Comparison of ENCODE assay signal across 8 cellular contexts in the genomic region with DNA sequence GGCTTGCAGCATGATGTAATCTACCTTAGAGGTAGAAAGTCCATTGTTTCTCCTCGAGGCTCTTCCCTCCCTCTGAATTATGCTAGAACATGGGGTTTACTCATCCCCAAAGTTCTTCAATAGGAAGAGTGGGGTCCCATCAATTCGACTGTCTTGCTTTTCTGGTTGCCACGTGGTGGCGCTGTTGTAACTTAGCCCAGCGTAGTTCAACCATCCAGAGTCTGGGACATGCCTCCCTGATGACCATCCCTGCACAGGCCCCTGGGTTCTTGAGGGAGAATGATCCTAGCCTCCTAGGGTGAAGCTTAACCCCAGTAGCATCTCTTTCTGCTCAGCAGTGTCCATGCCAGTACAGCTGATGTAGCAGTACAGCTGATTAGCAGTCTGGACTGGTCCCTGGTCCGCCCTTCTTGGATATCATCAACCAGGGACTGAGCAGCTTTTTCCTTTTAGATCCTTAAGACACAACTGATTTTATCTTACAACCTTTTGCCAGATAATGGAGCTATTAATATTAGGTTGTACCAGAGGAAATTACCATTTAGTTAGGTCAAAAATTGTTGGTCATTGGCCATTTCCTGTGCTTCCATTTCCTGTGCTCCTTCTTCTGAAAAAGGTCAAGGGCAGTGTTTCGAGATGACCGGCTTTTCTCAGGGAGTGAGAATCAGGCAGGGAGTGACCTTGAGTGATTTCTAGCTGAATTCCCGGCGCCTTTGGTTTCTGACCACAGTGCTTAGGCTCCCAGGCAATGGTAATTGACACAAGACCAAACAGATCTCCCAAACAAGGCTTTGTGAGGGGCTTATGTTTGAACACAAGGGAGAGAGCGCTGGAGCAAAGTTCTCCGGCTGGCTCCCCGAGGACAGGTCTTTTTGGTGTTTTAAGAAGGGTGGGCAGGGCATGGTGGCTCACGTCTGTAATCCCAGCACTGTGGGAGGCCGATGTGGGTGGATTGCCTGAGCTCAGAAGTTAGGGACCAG.
A peak's percentile ranks its signal among the peaks of the same experiment; 100 is the strongest.
DNase-seq lines count a peak whose midpoint lies in the region; ATAC-seq, FAIRE-seq and TF ChIP-seq lines count a peak whose summit lies in the region.

No MANE protein-coding gene starts in this region.

- DNase-seq in BJ (ENCODE audit: low read depth) (no peak), KBM-7 (peak; percentile 9), bronchial epithelial cell (ENCODE audit: low read depth) (peak; percentile 65), mesenchymal stem cell (peak; percentile 81), middle frontal gyrus (ENCODE audit: extremely low spot score, low spot score) (no peak)
- no peak for DNase-seq in activated CD4-positive, CD25-positive, alpha-beta regulatory T cell (lab: John Stamatoyannopoulos, UW)
- no peak for DNase-seq in effector memory CD4-positive, alpha-beta T cell

- peaks cover 3% of the 10 kb centered on the region for H3K4me1 ChIP-seq in mesenchymal stem cell (ENCODE audit: control insufficient read depth, insufficient read depth, low read depth, low read length)
- no peaks in the 10 kb centered on the region for H3K4me1 ChIP-seq in effector memory CD4-positive, alpha-beta T cell (ENCODE audit: control insufficient read depth, insufficient read depth, low read length, poor library complexity, severe bottlenecking)

- POLR2A ChIA-PET in BJ (lab: Charles Lee) = no interaction called here

- no peak overlapping the region for H3K4me2 ChIP-seq in mesenchymal stem cell (ENCODE audit: low read length, poor library complexity, severe bottlenecking)

- peak overlapping the region; percentile 31 to 92 for H3K18ac ChIP-seq in mesenchymal stem cell (ENCODE audit: low read depth in 1 of 2, low read length in 2 of 2)

- FAIRE-seq in bronchial epithelial cell (lab: Jason Lieb, UNC) = no peak

- peak overlapping the region; percentile 32 for H4K8ac ChIP-seq in mesenchymal stem cell (ENCODE audit: low read length)

- TF ChIP-seq CTCF in BJ (IDR thresholded peaks at IDR 0.05; ENCODE audit: insufficient read depth, low read depth, low read length) (peak; percentile 43), bronchial epithelial cell (IDR thresholded peaks at IDR 0.05; ENCODE audit: insufficient read depth, low read length, severe bottlenecking) (peak; percentile 81)

- H3K36me3 ChIP-seq in BJ (ENCODE audit: control insufficient read depth, insufficient read depth, low read length) (no peaks in the 10 kb centered on the region), bronchial epithelial cell (ENCODE audit: control insufficient read depth, insufficient read depth, low read length) (no peaks in the 10 kb centered on the region), mesenchymal stem cell (ENCODE audit: control insufficient read depth in 1 of 2, insufficient read depth in 2 of 2, low read depth in 1 of 2, low read length in 2 of 2) (peaks cover 0 to 4% of the 10 kb centered on the region in 2 experiments)
- no peaks in the 10 kb centered on the region for H3K36me3 ChIP-seq in effector memory CD4-positive, alpha-beta T cell (ENCODE audit: control insufficient read depth, insufficient read depth, low read length)

- no peak overlapping the region for H3K27ac ChIP-seq in mesenchymal stem cell (ENCODE audit: low read length, poor library complexity, severe bottlenecking)
- H3K27ac ChIP-seq in effector memory CD4-positive, alpha-beta T cell (ENCODE audit: insufficient read depth, low read length, poor library complexity, severe bottlenecking) = no peak overlapping the region

- H3K14ac ChIP-seq in mesenchymal stem cell (ENCODE audit: low read length in 2 of 2) = no peak overlapping the region

- CTCF ChIA-PET in BJ (lab: Yijun Ruan, JAX) = interaction anchor here (0.7 to 1.8 kb wide), 10 partner anchors 8 to 214 kb away, joined by 3 to 5 read pairs (median 3); no protein-coding TSS in a partner anchor

- 33% methylated on average over 14 of the region's 15 CpGs for WGBS in mesenchymal stem cell

- H2AFZ ChIP-seq in mesenchymal stem cell (ENCODE audit: low read depth, low read length) = no peak overlapping the region

- no peak overlapping the region for H2BK5ac ChIP-seq in mesenchymal stem cell (ENCODE audit: low read depth, low read length, poor library complexity, severe bottlenecking)

- H3K9ac ChIP-seq in mesenchymal stem cell (ENCODE audit: low read length) = no peak overlapping the region

- in situ Hi-C loops in KBM-7 (cut with MboI; ENCODE audit: low pct_unique_long_range_greater_than_20kb, low sequenced_read_pairs) = no loop called here

- H3K4ac ChIP-seq in mesenchymal stem cell (ENCODE audit: low read depth in 1 of 2, low read length in 2 of 2) = peak overlapping the region in 1 of 2 experiments; percentile 81

- peak overlapping the region; percentile 88 to 90 for H2BK12ac ChIP-seq in mesenchymal stem cell (ENCODE audit: low read length in 2 of 2)

- no peak overlapping the region for H2AK5ac ChIP-seq in mesenchymal stem cell (ENCODE audit: low read length, severe bottlenecking)

- H2BK15ac ChIP-seq in mesenchymal stem cell (ENCODE audit: low read depth, poor library complexity, severe bottlenecking) = peak overlapping the region; percentile 86

- no peak for ATAC-seq in HG02938 (IDR thresholded peaks at IDR 0.05; ENCODE audit: unreplicated experiment)

- H3K27me3 ChIP-seq in BJ (ENCODE audit: control insufficient read depth, insufficient read depth, low read length) = no peaks in the 10 kb centered on the region
- no peaks in the 10 kb centered on the region for H3K27me3 ChIP-seq in bronchial epithelial cell (ENCODE audit: control insufficient read depth, insufficient read depth, low read length)
- H3K27me3 ChIP-seq in mesenchymal stem cell (ENCODE audit: control insufficient read depth in 1 of 2, insufficient read depth in 1 of 2, low read length in 2 of 2) = no peaks in the 10 kb centered on the region
- H3K27me3 ChIP-seq in effector memory CD4-positive, alpha-beta T cell (replicated peaks; ENCODE audit: control insufficient read depth, insufficient read depth, low read length, poor library complexity, severe bottlenecking) = no peaks in the 10 kb centered on the region

- no peaks in the 10 kb centered on the region for H3K79me1 ChIP-seq in mesenchymal stem cell (replicated peaks; ENCODE audit: low read length, poor library complexity, severe bottlenecking)

- H3K23ac ChIP-seq in mesenchymal stem cell (ENCODE audit: low read length in 2 of 2) = no peak overlapping the region

- peak overlapping the region; percentile 29 for H4K91ac ChIP-seq in mesenchymal stem cell (ENCODE audit: low read length)

- H2BK120ac ChIP-seq in mesenchymal stem cell (ENCODE audit: low read depth, low read length) = peak overlapping the region; percentile 44

- H3K9me3 ChIP-seq in mesenchymal stem cell (ENCODE audit: control insufficient read depth, low read length) = no peaks in the 10 kb centered on the region
- no peaks in the 10 kb centered on the region for H3K9me3 ChIP-seq in effector memory CD4-positive, alpha-beta T cell (ENCODE audit: control insufficient read depth, low read length)

- H3K4me3 ChIP-seq in BJ (ENCODE audit: low read depth, low read length) = no peak overlapping the region
- no peak overlapping the region for H3K4me3 ChIP-seq in bronchial epithelial cell (ENCODE audit: low read depth, low read length)
- H3K4me3 ChIP-seq in mesenchymal stem cell (ENCODE audit: insufficient read depth in 1 of 2, low read depth in 1 of 2, low read length in 2 of 2) = no peak overlapping the region
- H3K4me3 ChIP-seq in effector memory CD4-positive, alpha-beta T cell (ENCODE audit: insufficient read depth, low read depth, low read length, poor library complexity, severe bottlenecking) = no peak overlapping the region

Comparison
In these comparisons a context has a peak if more than half of its experiments do, and no peak if none do; other contexts are left out.
1. DNase-seq: peak in KBM-7 (single experiment), bronchial epithelial cell (single experiment) and mesenchymal stem cell (single experiment); none in BJ (single experiment), activated CD4-positive, CD25-positive, alpha-beta regulatory T cell (0 of 4), effector memory CD4-positive, alpha-beta T cell (0 of 3) and middle frontal gyrus (single experiment).